10 cellular contexts compared by ENCODE assay signal in genomic region chr5:9924614-9925013, GRCh38.
A peak's percentile ranks its signal among the peaks of the same experiment; 100 is the strongest.
DNase-seq lines count a peak whose midpoint lies in the region; ATAC-seq, FAIRE-seq and TF ChIP-seq lines count a peak whose summit lies in the region.
"Had no signal": no experiment of that assay in that cellular context is flagged by ENCODE, and none has a peak within 500 bp of the region (broad histone marks: within the 10 kb centered on the region; RNA-seq: fewer than 3 reads in every experiment).

No MANE protein-coding gene starts in this region.

- no peaks in the 10 kb centered on the region for H3K4me1 ChIP-seq in GM12878 (ENCODE audit: control insufficient read depth, insufficient read depth, low read length)

- H3K4me2 ChIP-seq in GM12878 (ENCODE audit: control insufficient read depth, insufficient read depth): no peak overlapping the region

- POLR2A ChIA-PET in GM12878 (lab: Charles Lee): no interaction called here

- H3K79me2 ChIP-seq in GM12878 (ENCODE audit: control insufficient read depth, insufficient read depth, low read length): no peaks in the 10 kb centered on the region

- SMC1A ChIA-PET in GM12878 (lab: Charles Lee; ENCODE audit: uncharacterized antibody, unreplicated experiment): no interaction called here

- TF ChIP-seq POLR2A in GM12878 (IDR thresholded peaks at IDR 0.05; ENCODE audit: low read depth, low read length): no peak

- no peak overlapping the region for H3K9ac ChIP-seq in GM12878 (ENCODE audit: control insufficient read depth, insufficient read depth, low read length)

- ATAC-seq in GM19438 (IDR thresholded peaks at IDR 0.05; ENCODE audit: low read depth, unreplicated experiment) (peak; percentile 73), HG03558 (IDR thresholded peaks at IDR 0.05; ENCODE audit: extremely low read depth, unreplicated experiment) (peak; percentile 91), GM12878 (peak; percentile 66)
- ATAC-seq: K562 had no signal

- 0% methylated on average over 2 of the region's 2 CpGs for WGBS in GM12878 (ENCODE audit: insufficient coverage, insufficient replicate concordance, low lambda C conversion rate, missing lambda C conversion rate)

- CTCF ChIA-PET in GM12878 (lab: Yijun Ruan, JAX): interaction anchor here (0.6 kb wide), 1 partner anchor 313 kb away, joined by 3 read pairs; no protein-coding TSS in a partner anchor

- DNase-seq in GM12878 (ENCODE audit: low read depth, low spot score): peak; percentile 46
- DNase-seq in smooth muscle cell of the brain vasculature (ENCODE audit: low read depth, low spot score): peak; percentile 58
- DNase-seq in DMS 273 (lab: John Stamatoyannopoulos, UW; ENCODE audit: unreplicated experiment): no peak
- DNase-seq in NCI-H146 treated with DMSO at 0.1 percent for 48 hours (lab: John Stamatoyannopoulos, UW; ENCODE audit: unreplicated experiment): no peak
- no peak for DNase-seq in LoVo (ENCODE audit: low spot score)
- DNase-seq: amygdala, ovary had no signal

- intact Hi-C loops in GM12878 (cut with micrococcal nuclease; ENCODE audit: unreplicated experiment): no loop called here

- no peak overlapping the region for H3K4me3 ChIP-seq in GM12878
- H3K4me3 ChIP-seq: K562, ovary had no signal

- H2AFZ ChIP-seq in GM12878 (ENCODE audit: control insufficient read depth, low read depth, low read length): no peak overlapping the region

- RAD21 ChIA-PET in GM12878 (lab: Charles Lee; ENCODE audit: unreplicated experiment): no interaction called here

- no peak overlapping the region for H3K27ac ChIP-seq in GM12878 (ENCODE audit: control insufficient read depth, insufficient read depth)
- H3K27ac ChIP-seq: ovary had no signal

- TF ChIP-seq RAD21 in GM12878 (IDR thresholded peaks at IDR 0.05; ENCODE audit: insufficient read depth, low read depth, low read length): no peak

- no peak for TF ChIP-seq CTCF in GM12878 (IDR thresholded peaks at IDR 0.05 in 2 of 3, conservative IDR thresholded peaks at IDR 0.05 in 1 of 3; ENCODE audit: control insufficient read depth in 2 of 3, extremely low read depth in 1 of 3, insufficient read depth in 1 of 3, low read depth in 3 of 3, low read length in 3 of 3)

- peak; percentile 35 for FAIRE-seq in GM12878 (lab: Jason Lieb, UNC)
- FAIRE-seq: K562 had no signal

- TF ChIP-seq EP300 in GM12878 (IDR thresholded peaks at IDR 0.05; ENCODE audit: borderline replicate concordance in 1 of 2, control insufficient read depth in 1 of 2, low read depth in 2 of 2, low read length in 2 of 2): no peak

- in situ Hi-C loops in GM12878 (cut with MboI): no loop called here

- H3K27me3 ChIP-seq in GM12878 (replicated peaks in 1 of 2; ENCODE audit: control insufficient read depth in 2 of 2, insufficient read depth in 2 of 2, low read length in 1 of 2): no peaks in the 10 kb centered on the region
- H3K27me3 ChIP-seq: ovary had no signal

- no peaks in the 10 kb centered on the region for H3K36me3 ChIP-seq in GM12878 (ENCODE audit: control insufficient read depth in 2 of 2, insufficient read depth in 2 of 2, low read length in 1 of 2)
- H3K36me3 ChIP-seq: ovary had no signal

- H4K20me1 ChIP-seq in GM12878 (ENCODE audit: control insufficient read depth, insufficient read depth): no peaks in the 10 kb centered on the region

- no TSS peak for BruUV-seq in GM12878 (replicated peaks; lab: Mats Ljungman, UMichigan)

- no peaks in the 10 kb centered on the region for H3K9me3 ChIP-seq in GM12878 (replicated peaks; ENCODE audit: control insufficient read depth, insufficient read depth, low read length)
- H3K9me3 ChIP-seq: ovary had no signal

TF ChIP-seq in GM12878, 131 proteins besides CTCF, POLR2A, EP300 and RAD21:
- TF ChIP-seq TCF3 (IDR thresholded peaks at IDR 0.05; ENCODE audit: borderline replicate concordance, insufficient read depth, low read depth, low read length) (no peak), BHLHE40 (IDR thresholded peaks at IDR 0.05; ENCODE audit: borderline replicate concordance in 1 of 2, low read depth in 2 of 2, low read length in 1 of 2) (no peak), FOXM1 (IDR thresholded peaks at IDR 0.05; ENCODE audit: low read depth, low read length) (no peak), NFIC (IDR thresholded peaks at IDR 0.05; ENCODE audit: low read depth, low read length) (no peak), KAT2A (conservative IDR thresholded peaks at IDR 0.05; ENCODE audit: control insufficient read depth, low read depth, low read length) (no peak), CREB1 (IDR thresholded peaks at IDR 0.05; ENCODE audit: low read depth) (0 out of 2 replicates have a peak, but pooled peaks have one; percentile 53), JUNB (IDR thresholded peaks at IDR 0.05) (peak; percentile 64), NBN (IDR thresholded peaks at IDR 0.05) (no peak)

Comparison
In these comparisons a context has a peak if more than half of its experiments do, and no peak if none do; other contexts are left out.
1. DNase-seq: peak in GM12878 (single experiment) and smooth muscle cell of the brain vasculature (single experiment); none in DMS 273 (single experiment), NCI-H146 treated with DMSO at 0.1 percent for 48 hours (single experiment) and LoVo (single experiment).
2. Peak in every context shown above with its lines, with median percentiles within 50 percentile points of each other: ATAC-seq.